ENCODE assay signal across 26 cellular contexts in the genomic region with DNA sequence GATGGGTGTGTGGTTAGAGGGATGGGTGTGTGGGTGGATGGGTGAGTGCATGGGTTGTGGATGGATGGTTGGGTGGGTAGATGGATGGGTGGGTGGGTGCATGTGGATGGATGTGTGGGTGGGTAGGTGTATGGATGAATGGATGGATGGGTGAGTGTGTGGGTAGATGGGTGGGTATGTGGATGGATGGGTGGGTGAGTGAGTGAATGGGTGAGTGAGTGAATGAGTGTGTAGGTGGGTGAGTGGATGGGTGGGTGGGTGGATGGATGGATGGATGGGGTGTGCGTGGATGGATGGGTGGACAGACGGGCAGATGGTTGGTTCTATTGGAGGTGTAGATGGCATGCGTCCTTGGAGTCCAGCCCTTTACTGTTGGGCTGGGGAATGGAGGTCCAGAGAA. TPM values are rescaled to one million over a fixed set of nuclear protein-coding genes. Genes with fewer than 3 reads are reported as not detected.
"Had no signal": no experiment of that assay in that cellular context is flagged by ENCODE, and none has a peak within 500 bp of the region (broad histone marks: within the 10 kb centered on the region; RNA-seq: fewer than 3 reads in every experiment).

No MANE protein-coding gene starts in this region.

- H3K4me3 Mint-ChIP-seq: mesothelial cell of epicardium; naive B cell; natural killer cell; nephron progenitor cell; neural progenitor cell; stimulated activated naive B cell treated with anti-CD40 and anti-IgM and Interleukin-4, amounts not matched to agents 10 μg/mL and 1 μg/mL and 100 μg/mL, for 72 hours; stimulated activated naive CD8-positive, alpha-beta T cell treated with anti-CD3 and anti-CD28 coated beads, Interleukin-15, Interleukin-2, amounts not matched to agents 100 ng/mL and 50 ng/mL, for 24 hours; type B pancreatic cell had no signal

- H3K4me1 ChIP-seq: left ventricle myocardium inferior, neural progenitor cell, right atrium auricular region, tibial nerve, uterus had no signal

- H3K36me3 Mint-ChIP-seq: mesothelial cell of epicardium; naive B cell; natural killer cell; stimulated activated naive B cell treated with anti-CD40 and anti-IgM and Interleukin-4, amounts not matched to agents 10 μg/mL and 1 μg/mL and 100 μg/mL, for 72 hours; type B pancreatic cell had no signal

- H3K9ac ChIP-seq: neural progenitor cell had no signal

- H3K9me3 Mint-ChIP-seq: mesothelial cell of epicardium; natural killer cell; stimulated activated naive B cell treated with anti-CD40 and anti-IgM and Interleukin-4, amounts not matched to agents 10 μg/mL and 1 μg/mL and 100 μg/mL, for 72 hours; stimulated activated naive CD8-positive, alpha-beta T cell treated with anti-CD3 and anti-CD28 coated beads, Interleukin-15, Interleukin-2, amounts not matched to agents 100 ng/mL and 50 ng/mL, for 24 hours; type B pancreatic cell had no signal

- H3K27ac Mint-ChIP-seq: mesothelial cell of epicardium; naive B cell; natural killer cell; nephron progenitor cell; neural progenitor cell; progenitor cell of endocrine pancreas; stimulated activated naive B cell treated with anti-CD40 and anti-IgM and Interleukin-4, amounts not matched to agents 10 μg/mL and 1 μg/mL and 100 μg/mL, for 72 hours; stimulated activated naive CD8-positive, alpha-beta T cell treated with anti-CD3 and anti-CD28 coated beads, Interleukin-15, Interleukin-2, amounts not matched to agents 100 ng/mL and 50 ng/mL, for 24 hours; type B pancreatic cell had no signal

- H3K36me3 ChIP-seq: left ventricle myocardium inferior, neural progenitor cell, ovary, right atrium auricular region, tibial nerve, uterus had no signal

- H3K79me2 ChIP-seq: hepatocyte had no signal

- DNase-seq: islet precursor cell; left ventricle myocardium inferior; mesendoderm; naive B cell; natural killer cell; nephron progenitor cell; ovary; stimulated activated CD4-positive, alpha-beta T cell treated with anti-CD3 and anti-CD28 coated beads, Interleukin-12 subunit alpha, Interleukin-12 subunit beta, amount 100 ng/mL, for 4 hours; stimulated activated CD4-positive, alpha-beta T cell treated with anti-CD3 and anti-CD28 coated beads, Interleukin-15, amount 100 ng/mL, for 24 hours; stimulated activated CD4-positive, alpha-beta T cell treated with anti-CD3 and anti-CD28 coated beads, Interleukin-2, amount 100 ng/mL, for 24 hours; stimulated activated CD4-positive, alpha-beta T cell treated with anti-CD3 and anti-CD28 coated beads, Interleukin-4, amount 100 ng/mL, for 1 hour; stimulated activated naive B cell treated with anti-CD40 and anti-IgM and Interleukin-4, amounts not matched to agents 10 μg/mL and 1 μg/mL and 100 μg/mL, for 72 hours; substantia nigra; uterus had no signal

- H3K27me3 ChIP-seq: hepatocyte, ovary, right atrium auricular region, uterus had no signal

- H3K4me1 Mint-ChIP-seq: mesothelial cell of epicardium; naive B cell; natural killer cell; stimulated activated naive B cell treated with anti-CD40 and anti-IgM and Interleukin-4, amounts not matched to agents 10 μg/mL and 1 μg/mL and 100 μg/mL, for 72 hours had no signal

- H3K9me3 ChIP-seq: left ventricle myocardium inferior, ovary, right atrium auricular region, tibial nerve, uterus had no signal

- H3K4me2 ChIP-seq: hepatocyte, neural progenitor cell had no signal

- H3K27ac ChIP-seq: hepatocyte, left ventricle myocardium inferior, neural progenitor cell, ovary, right atrium auricular region, skin epidermis, tibial nerve, uterus had no signal

- H3K4me3 ChIP-seq: hepatocyte, left ventricle myocardium inferior, lung, neural progenitor cell, ovary, right atrium auricular region, skin epidermis, tibial nerve, uterus had no signal

- H2AFZ ChIP-seq: hepatocyte, neural progenitor cell had no signal

RNA-seq across cellular contexts. Expression of a gene that starts 17.2 kb away (rescaled TPM):
- total RNA-seq: kidney epithelial cell, left ventricle myocardium inferior, omental fat pad had no signal
